Comparison of ENCODE assay signal across 19 cellular contexts in genomic region chr3:42991369-42992315, GRCh38. TPM values are rescaled to one million over a fixed set of nuclear protein-coding genes. Genes with fewer than 3 reads are reported as not detected.
DNase-seq lines count a peak whose midpoint lies in the region; ATAC-seq and TF ChIP-seq lines count a peak whose summit lies in the region.
"Had no signal": no experiment of that assay in that cellular context is flagged by ENCODE, and none has a peak within 500 bp of the region (broad histone marks: within the 10 kb centered on the region; RNA-seq: fewer than 3 reads in every experiment).

No MANE protein-coding gene starts in this region.

- H3K4me1 ChIP-seq in H9 (ENCODE audit: insufficient read depth, low read length) (peaks cover 2% of the 10 kb centered on the region), hepatocyte (ENCODE audit: insufficient read depth) (no peaks in the 10 kb centered on the region), sigmoid colon (peaks cover 0 to 12% (median 5%) of the 10 kb centered on the region in 4 donors), trophoblast cell (ENCODE audit: control insufficient read depth in 1 of 2, insufficient read depth in 2 of 2, low read length in 2 of 2) (peaks cover 0 to 6% of the 10 kb centered on the region in 2 experiments)

- H2BK5ac ChIP-seq in H9 (ENCODE audit: insufficient read length, low read length): no peak overlapping the region
- H2BK5ac ChIP-seq in trophoblast cell (ENCODE audit: low read depth, low read length, poor library complexity): no peak overlapping the region

- H3K36me3 ChIP-seq in hepatocyte (replicated peaks; ENCODE audit: insufficient read depth, low read depth) (no peaks in the 10 kb centered on the region), sigmoid colon (no peaks in the 10 kb centered on the region), trophoblast cell (ENCODE audit: control insufficient read depth in 1 of 2, insufficient read depth in 2 of 2, low read length in 2 of 2) (no peaks in the 10 kb centered on the region)

- H3K79me2 ChIP-seq in H9 (ENCODE audit: insufficient read depth, low read length) (no peaks in the 10 kb centered on the region), hepatocyte (no peaks in the 10 kb centered on the region), trophoblast cell (ENCODE audit: control insufficient read depth, insufficient read depth, low read length, poor library complexity) (no peaks in the 10 kb centered on the region)

- no peaks in the 10 kb centered on the region for H3K9me3 Mint-ChIP-seq in H9
- H3K9me3 Mint-ChIP-seq in stimulated activated naive B cell treated with anti-CD40 and anti-IgM and Interleukin-4, amounts not matched to agents 10 μg/mL and 1 μg/mL and 100 μg/mL, for 72 hours: no peaks in the 10 kb centered on the region
- H3K9me3 Mint-ChIP-seq: activated naive CD4-positive, alpha-beta T cell treated with anti-CD3 and anti-CD28 coated beads for 36 hours had no signal

- H3K27me3 Mint-ChIP-seq in H9 (ENCODE audit: low read depth): no peaks in the 10 kb centered on the region; the same call in 1 of the 2 replicates
- H3K27me3 Mint-ChIP-seq in stimulated activated naive B cell treated with anti-CD40 and anti-IgM and Interleukin-4, amounts not matched to agents 10 μg/mL and 1 μg/mL and 100 μg/mL, for 72 hours: peaks cover 3 to 7% of the 10 kb centered on the region in 2 donors

- no peaks in the 10 kb centered on the region for H3K36me3 Mint-ChIP-seq in H9 (ENCODE audit: insufficient read depth in 1 of 3, low read depth in 3 of 3)
- H3K36me3 Mint-ChIP-seq in stimulated activated naive B cell treated with anti-CD40 and anti-IgM and Interleukin-4, amounts not matched to agents 10 μg/mL and 1 μg/mL and 100 μg/mL, for 72 hours: no peaks in the 10 kb centered on the region
- H3K36me3 Mint-ChIP-seq: activated CD8-positive, alpha-beta memory T cell treated with anti-CD3 and anti-CD28 coated beads, Interleukin-2, amount 10 ng/mL, durations not matched to agents 7 days and 5 days had no signal

- no peak overlapping the region for H3K23ac ChIP-seq in H9 (ENCODE audit: insufficient read length, low read depth, low read length)
- H3K23ac ChIP-seq in trophoblast cell (ENCODE audit: low read length): no peak overlapping the region

- H2BK15ac ChIP-seq in H9 (ENCODE audit: low read depth, low read length): no peak overlapping the region

- H3K4ac ChIP-seq in H9 (ENCODE audit: low read depth, low read length) (no peak overlapping the region), trophoblast cell (ENCODE audit: low read depth, low read length) (no peak overlapping the region)

- ATAC-seq in HG02759 (IDR thresholded peaks at IDR 0.05; ENCODE audit: unreplicated experiment): no peak
- ATAC-seq in stimulated activated naive B cell treated with anti-CD40 and anti-IgM and Interleukin-4, amounts not matched to agents 10 μg/mL and 1 μg/mL and 100 μg/mL, for 72 hours (replicated peaks): no peak
- ATAC-seq: activated CD8-positive, alpha-beta memory T cell treated with anti-CD3 and anti-CD28 coated beads, Interleukin-2, amount 10 ng/mL, durations not matched to agents 7 days and 5 days had no signal

- H3K4me2 ChIP-seq in H9 (ENCODE audit: insufficient read depth, insufficient read length, low read length) (no peak overlapping the region), hepatocyte (no peak overlapping the region), trophoblast cell (ENCODE audit: low read length) (no peak overlapping the region)

- H3K27ac ChIP-seq in H9 (ENCODE audit: insufficient read length, low read depth, low read length) (no peak overlapping the region), hepatocyte (peak overlapping the region; percentile 16), sigmoid colon (peak overlapping the region in 3 of 4 donors; percentile 8 to 25 (median 12)), trophoblast cell (ENCODE audit: low read depth, low read length) (no peak overlapping the region)
- H3K27ac ChIP-seq: GM23248, RWPE1 had no signal

- H3K9ac ChIP-seq in H9 (ENCODE audit: extremely low read depth, insufficient read length, low read length): no peak overlapping the region
- no peak overlapping the region for H3K9ac ChIP-seq in trophoblast cell (ENCODE audit: low read length)
- H3K9ac ChIP-seq: GM23248 had no signal

- H3K14ac ChIP-seq in H9 (ENCODE audit: insufficient read depth, low read length) (no peak overlapping the region), trophoblast cell (ENCODE audit: low read length) (no peak overlapping the region)

- H3K27me3 ChIP-seq in H9 (ENCODE audit: insufficient read depth, low read length) (no peaks in the 10 kb centered on the region), hepatocyte (no peaks in the 10 kb centered on the region), sigmoid colon (no peaks in the 10 kb centered on the region), trophoblast cell (ENCODE audit: insufficient read depth, low read length) (no peaks in the 10 kb centered on the region)

- no peak overlapping the region for H3K18ac ChIP-seq in H9 (ENCODE audit: insufficient read length, low read depth, low read length)
- no peak overlapping the region for H3K18ac ChIP-seq in trophoblast cell (ENCODE audit: low read length)

- H2AK5ac ChIP-seq in H9 (ENCODE audit: insufficient read length, low read length) (no peak overlapping the region), trophoblast cell (ENCODE audit: low read length) (no peak overlapping the region)

- DNase-seq in H9 (no peak), amygdala (lab: John Stamatoyannopoulos, UW) (peak in 48 of 56 donors; percentile 24 to 84 (median 60)), hepatocyte (ENCODE audit: low spot score) (no peak), sigmoid colon (no peak), trophoblast cell (no peak)
- DNase-seq in activated naive CD4-positive, alpha-beta T cell treated with Interleukin-2 at 50 U/mL for 16 hours: no peak
- no peak for DNase-seq in stimulated activated naive B cell treated with anti-CD40 and anti-IgM and Interleukin-4, amounts not matched to agents 10 μg/mL and 1 μg/mL and 100 μg/mL, for 72 hours
- DNase-seq: activated CD8-positive, alpha-beta memory T cell treated with anti-CD3 and anti-CD28 coated beads, Interleukin-2, amount 10 ng/mL, durations not matched to agents 7 days and 5 days; activated naive CD4-positive, alpha-beta T cell treated with anti-CD3 and anti-CD28 coated beads for 36 hours; DMS153; GM23248; kidney glomerular epithelial cell; MM.1S; NCI-H2029; NCI-H748 treated with DMSO at 0.1 percent for 48 hours had no signal

- H3K9me3 ChIP-seq in H9 (ENCODE audit: control insufficient read depth, low read depth, low read length): no peaks in the 10 kb centered on the region
- no peaks in the 10 kb centered on the region for H3K9me3 ChIP-seq in hepatocyte (ENCODE audit: low read depth)
- H3K9me3 ChIP-seq in sigmoid colon: no peaks in the 10 kb centered on the region
- H3K9me3 ChIP-seq in trophoblast cell (ENCODE audit: insufficient read depth, low read depth, low read length): no peaks in the 10 kb centered on the region

- TF ChIP-seq EP300 in sigmoid colon (IDR thresholded peaks at IDR 0.05): no peak

- H3K4me3 ChIP-seq in hepatocyte: no peak overlapping the region
- H3K4me3 ChIP-seq in sigmoid colon: no peak overlapping the region
- no peak overlapping the region for H3K4me3 ChIP-seq in trophoblast cell (ENCODE audit: low read depth, low read length)
- H3K4me3 ChIP-seq: GM23248 had no signal

- no peaks in the 10 kb centered on the region for H3K23me2 ChIP-seq in H9 (ENCODE audit: insufficient read length, low read depth, low read length, poor library complexity, severe bottlenecking)

- no peak overlapping the region for H3T11ph ChIP-seq in H9 (ENCODE audit: low read length)

- TF ChIP-seq CTCF in H9 (conservative IDR thresholded peaks at IDR 0.05) (no peak), hepatocyte (IDR thresholded peaks at IDR 0.05; ENCODE audit: poor library complexity) (no peak), sigmoid colon (IDR thresholded peaks at IDR 0.05) (no peak)

- peaks cover 46 to 50% of the 10 kb centered on the region in 2 experiments for H3K4me1 Mint-ChIP-seq in H9
- no peaks in the 10 kb centered on the region for H3K4me1 Mint-ChIP-seq in stimulated activated naive B cell treated with anti-CD40 and anti-IgM and Interleukin-4, amounts not matched to agents 10 μg/mL and 1 μg/mL and 100 μg/mL, for 72 hours

- H4K8ac ChIP-seq in H9 (replicated peaks; ENCODE audit: insufficient read length, low read depth, low read length) (no peak overlapping the region), trophoblast cell (ENCODE audit: low read depth, low read length) (no peak overlapping the region)

- H3K9me2 ChIP-seq in hepatocyte (replicated peaks; ENCODE audit: insufficient read depth): no peaks in the 10 kb centered on the region

- TF ChIP-seq POLR2A in sigmoid colon (IDR thresholded peaks at IDR 0.05): no peak

- H3K79me1 ChIP-seq in H9 (ENCODE audit: insufficient read depth, low read depth, low read length, poor library complexity, severe bottlenecking): no peaks in the 10 kb centered on the region
- H3K79me1 ChIP-seq in trophoblast cell (ENCODE audit: low read length): no peaks in the 10 kb centered on the region

- no peak overlapping the region for H4K5ac ChIP-seq in H9 (ENCODE audit: insufficient read length, low read depth, low read length)

- H3K4me3 Mint-ChIP-seq in H9: no peak overlapping the region
- no peak overlapping the region for H3K4me3 Mint-ChIP-seq in stimulated activated naive B cell treated with anti-CD40 and anti-IgM and Interleukin-4, amounts not matched to agents 10 μg/mL and 1 μg/mL and 100 μg/mL, for 72 hours
- H3K4me3 Mint-ChIP-seq: activated CD8-positive, alpha-beta memory T cell treated with anti-CD3 and anti-CD28 coated beads, Interleukin-2, amount 10 ng/mL, durations not matched to agents 7 days and 5 days; activated naive CD4-positive, alpha-beta T cell treated with anti-CD3 and anti-CD28 coated beads for 36 hours had no signal

- H2BK120ac ChIP-seq in H9 (ENCODE audit: low read depth, low read length, poor library complexity, severe bottlenecking) (no peak overlapping the region), trophoblast cell (ENCODE audit: insufficient read depth, low read length, poor library complexity) (no peak overlapping the region)

- H4K91ac ChIP-seq in H9 (ENCODE audit: insufficient read length, low read depth, low read length) (no peak overlapping the region), trophoblast cell (ENCODE audit: low read depth, low read length) (no peak overlapping the region)

- no peak overlapping the region for H2BK12ac ChIP-seq in H9 (ENCODE audit: insufficient read length, low read depth, low read length)
- H2BK12ac ChIP-seq in trophoblast cell (ENCODE audit: low read length): no peak overlapping the region

- no peak overlapping the region for H3K56ac ChIP-seq in H9 (ENCODE audit: insufficient read length, low read depth, low read length)

- no peaks in the 10 kb centered on the region for H4K20me1 ChIP-seq in H9 (ENCODE audit: control insufficient read depth, insufficient read depth, insufficient read length)
- H4K20me1 ChIP-seq in hepatocyte (ENCODE audit: insufficient read depth, poor library complexity, severe bottlenecking): no peaks in the 10 kb centered on the region

- no peak overlapping the region for H2BK20ac ChIP-seq in H9 (ENCODE audit: low read depth, low read length, poor library complexity, severe bottlenecking)

- WGBS in H9 (ENCODE audit: extremely low coverage, insufficient read length, low lambda C conversion rate): no CpG with 5 or more reads among the region's 10 CpGs
- WGBS in hepatocyte (ENCODE audit: low lambda C conversion rate, missing lambda C conversion rate): 71% methylated on average over 10 of the region's 10 CpGs
- 86 to 88% methylated on average over 10 of the region's 10 CpGs for WGBS in sigmoid colon, 2 donors
- WGBS in trophoblast cell (ENCODE audit: extremely low coverage, insufficient coverage, insufficient read length): no CpG with 5 or more reads among the region's 10 CpGs

- intact Hi-C loops in sigmoid colon (cut with DNase I): no loop called here

- no peak overlapping the region for H4K12ac ChIP-seq in trophoblast cell (ENCODE audit: low read depth, low read length)

- peak overlapping the region; percentile 7 to 88 (median 50); a peak in 4 of 7 replicates for H3K27ac Mint-ChIP-seq in H9
- no peak overlapping the region for H3K27ac Mint-ChIP-seq in stimulated activated naive B cell treated with anti-CD40 and anti-IgM and Interleukin-4, amounts not matched to agents 10 μg/mL and 1 μg/mL and 100 μg/mL, for 72 hours
- H3K27ac Mint-ChIP-seq: activated CD8-positive, alpha-beta memory T cell treated with anti-CD3 and anti-CD28 coated beads, Interleukin-2, amount 10 ng/mL, durations not matched to agents 7 days and 5 days; activated naive CD4-positive, alpha-beta T cell treated with anti-CD3 and anti-CD28 coated beads for 36 hours had no signal

- H2AFZ ChIP-seq in H9 (ENCODE audit: low read length) (no peak overlapping the region), hepatocyte (no peak overlapping the region), trophoblast cell (ENCODE audit: insufficient read depth, low read length, poor library complexity) (no peak overlapping the region)
- H2AFZ ChIP-seq: GM23248 had no signal

RNA-seq across cellular contexts. Expression of gene GASK1A, which starts 12.5 kb away (rescaled TPM):
- total RNA-seq in H9 (2021) (5.3 and 5.4 TPM in 2 replicates), hepatocyte (2.1 and 2.4 TPM in 2 replicates), sigmoid colon (10 to 100 TPM in 3 of 4 donors, 1 to 10 TPM in 1; 8.1 to 32.7 (median 18.1) TPM)
- polyA plus RNA-seq in hepatocyte (1.1 and 2.6 TPM in 2 replicates), sigmoid colon (1 to 10 TPM in 2 of 3 donors, under 1 TPM in 1; 0.92 to 1.8 (median 1.2) TPM)
- polyA plus RNA-seq in trophoblast cell (2013): 0.89 and 1.1 TPM in 2 replicates
- total RNA-seq: activated CD8-positive, alpha-beta memory T cell treated with anti-CD3 and anti-CD28 coated beads, Interleukin-2, amount 10 ng/mL, durations not matched to agents 7 days and 5 days; activated naive CD4-positive, alpha-beta T cell treated with anti-CD3 and anti-CD28 coated beads for 36 hours; glomerular endothelial cell; T-helper 1 cell treated with Interleukin-12 subunit alpha and Interleukin-12 subunit beta and Interleukin-4 antibody, amounts not matched to agents 30 ng/mL and 1 ng/mL, for 36 hours had no signal

Comparison
In these comparisons a context has a peak if more than half of its experiments do, and no peak if none do; other contexts are left out.
1. DNase-seq: peak in amygdala (48 of 56); none in H9 (single experiment), hepatocyte (single experiment), sigmoid colon (single experiment), activated naive CD4-positive, alpha-beta T cell treated with Interleukin-2 at 50 U/mL for 16 hours (single experiment), trophoblast cell (0 of 2) and stimulated activated naive B cell treated with anti-CD40 and anti-IgM and Interleukin-4, amounts not matched to agents 10 μg/mL and 1 μg/mL and 100 μg/mL, for 72 hours (single experiment).
2. H3K27ac ChIP-seq: peak in hepatocyte (single experiment) and sigmoid colon (3 of 4); none in H9 (single experiment) and trophoblast cell (single experiment).